ENCODE assay signal across 8 cellular contexts in the genomic region with DNA sequence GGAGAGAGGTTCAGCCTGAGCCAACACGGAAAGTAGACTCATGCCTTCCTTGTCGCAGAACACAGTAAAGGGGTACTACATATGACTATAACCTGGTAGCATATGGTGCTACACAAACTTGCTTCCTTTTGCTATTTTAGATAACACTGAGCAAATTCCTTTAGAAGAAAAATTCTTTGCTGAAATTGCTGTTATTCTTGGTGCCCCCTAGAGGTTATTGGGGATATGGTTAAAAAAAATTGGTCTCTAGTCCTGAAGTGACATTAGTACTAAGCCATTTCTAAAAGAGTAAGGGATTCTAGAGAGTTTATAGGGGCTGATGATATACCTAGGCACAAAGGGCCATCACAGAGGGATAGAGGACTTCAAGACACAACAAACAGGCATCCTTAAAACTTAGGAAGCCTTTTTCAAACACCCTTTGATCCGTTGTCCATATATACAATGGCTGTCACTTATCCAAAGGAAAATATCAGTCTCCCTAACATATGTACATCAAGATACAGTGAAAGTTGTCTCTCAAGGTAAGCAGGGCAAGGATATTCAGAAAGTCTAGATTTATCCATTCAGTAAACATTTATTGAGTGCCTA. TPM values are rescaled to one million over a fixed set of nuclear protein-coding genes. Genes with fewer than 3 reads are reported as not detected.
DNase-seq lines count a peak whose midpoint lies in the region; ATAC-seq and TF ChIP-seq lines count a peak whose summit lies in the region.

No MANE protein-coding gene starts in this region.

- peak; percentile 11 for DNase-seq in SKM-1 treated with dmso at 0.1 percent for 144 hours (lab: John Stamatoyannopoulos, UW; ENCODE audit: unreplicated experiment)
- no peak for DNase-seq in SKM-1 (lab: John Stamatoyannopoulos, UW; ENCODE audit: unreplicated experiment)
- DNase-seq in Karpas-422, result peak; percentile 72
- no peak for DNase-seq in endodermal cell
- DNase-seq in tibial nerve (ENCODE audit: low spot score in 2 of 2), result no peak
- DNase-seq in activated naive CD8-positive, alpha-beta T cell treated with anti-CD3 and anti-CD28 coated beads, Interleukin-2, amount 50 U/mL, for 24 hours, result no peak

- H3K27me3 ChIP-seq in Karpas-422 (ENCODE audit: low read length) (0 out of 2 replicates have a peak, but pooled peaks cover 2% of the 10 kb centered on the region), endodermal cell (ENCODE audit: control insufficient read depth, insufficient read depth, low read length, poor library complexity, severe bottlenecking) (peaks cover 4% of the 10 kb centered on the region), tibial nerve (no peaks in the 10 kb centered on the region)

- H3K9ac ChIP-seq in Karpas-422 (ENCODE audit: low read length), result no peak overlapping the region
- no peak overlapping the region for H3K9ac ChIP-seq in endodermal cell (ENCODE audit: extremely low read depth, low read length, poor library complexity, severe bottlenecking)

- H3K4me2 ChIP-seq in Karpas-422 (ENCODE audit: low read depth, low read length, poor library complexity, severe bottlenecking), result no peak overlapping the region

- H3K4me1 ChIP-seq in Karpas-422 (ENCODE audit: low read length) (no peaks in the 10 kb centered on the region), endodermal cell (ENCODE audit: control insufficient read depth, insufficient read depth, low read length) (peaks cover under 1% of the 10 kb centered on the region), tibial nerve (no peaks in the 10 kb centered on the region)

- H3K79me2 ChIP-seq in Karpas-422 (ENCODE audit: low read length), result no peaks in the 10 kb centered on the region

- TF ChIP-seq EP300 in tibial nerve (IDR thresholded peaks at IDR 0.05), result no peak

- no peaks in the 10 kb centered on the region for H3K36me3 ChIP-seq in Karpas-422 (ENCODE audit: insufficient read depth, low read length)
- H3K36me3 ChIP-seq in endodermal cell (ENCODE audit: control insufficient read depth, insufficient read depth, low read length), result no peaks in the 10 kb centered on the region
- no peaks in the 10 kb centered on the region for H3K36me3 ChIP-seq in tibial nerve

- H4K20me1 ChIP-seq in Karpas-422 (ENCODE audit: insufficient read depth, low read depth, low read length), result no peaks in the 10 kb centered on the region

- ATAC-seq in HG03025 (IDR thresholded peaks at IDR 0.05; ENCODE audit: low FRiP score, unreplicated experiment) (no peak), HG03196 (IDR thresholded peaks at IDR 0.05; ENCODE audit: unreplicated experiment) (no peak)
- ATAC-seq in activated naive CD8-positive, alpha-beta T cell treated with anti-CD3 and anti-CD28 coated beads, Interleukin-2, amount 50 U/mL, for 24 hours, result no peak

- no peak for TF ChIP-seq POLR2A in tibial nerve (IDR thresholded peaks at IDR 0.05)

- TF ChIP-seq CTCF in endodermal cell (conservative IDR thresholded peaks at IDR 0.05), result peak; percentile 81
- TF ChIP-seq CTCF in tibial nerve (IDR thresholded peaks at IDR 0.05), result peak; percentile 28 to 35 (median 31)

- H3K4me3 ChIP-seq in Karpas-422 (ENCODE audit: low read length) (no peak overlapping the region), endodermal cell (ENCODE audit: low read length) (no peak overlapping the region), tibial nerve (no peak overlapping the region)

- WGBS in endodermal cell (ENCODE audit: insufficient coverage in 1 of 2, insufficient read length in 1 of 2), 2 experiments, result 85 to 86% methylated on average over 3 of the region's 3 CpGs
- 61 to 76% methylated on average over 3 of the region's 3 CpGs for WGBS in tibial nerve, 2 donors

- no peaks in the 10 kb centered on the region for H3K9me3 Mint-ChIP-seq in endodermal cell
- no peaks in the 10 kb centered on the region for H3K9me3 Mint-ChIP-seq in activated naive CD8-positive, alpha-beta T cell treated with anti-CD3 and anti-CD28 coated beads, Interleukin-2, amount 50 U/mL, for 24 hours

- no peaks in the 10 kb centered on the region for H3K9me3 ChIP-seq in Karpas-422 (ENCODE audit: low read length)
- H3K9me3 ChIP-seq in endodermal cell (ENCODE audit: control insufficient read depth, low read length), result no peaks in the 10 kb centered on the region
- H3K9me3 ChIP-seq in tibial nerve, result no peaks in the 10 kb centered on the region

- H3K27ac ChIP-seq in Karpas-422 (ENCODE audit: low read length), result no peak overlapping the region
- no peak overlapping the region for H3K27ac ChIP-seq in endodermal cell (ENCODE audit: low read depth, low read length)
- H3K27ac ChIP-seq in tibial nerve, result no peak overlapping the region

- H3K27me3 Mint-ChIP-seq in endodermal cell (ENCODE audit: insufficient read depth), result peaks cover 17% of the 10 kb centered on the region
- H3K27me3 Mint-ChIP-seq in activated naive CD8-positive, alpha-beta T cell treated with anti-CD3 and anti-CD28 coated beads, Interleukin-2, amount 50 U/mL, for 24 hours, result no peaks in the 10 kb centered on the region

- H3K4me1 Mint-ChIP-seq in endodermal cell, result peaks cover 29% of the 10 kb centered on the region
- H3K4me1 Mint-ChIP-seq in activated naive CD8-positive, alpha-beta T cell treated with anti-CD3 and anti-CD28 coated beads, Interleukin-2, amount 50 U/mL, for 24 hours, result no peaks in the 10 kb centered on the region

- no peaks in the 10 kb centered on the region for H3K9me2 ChIP-seq in Karpas-422 (replicated peaks; ENCODE audit: insufficient read depth, low read length)

- H3K4me3 Mint-ChIP-seq in endodermal cell, result no peak overlapping the region
- no peak overlapping the region for H3K4me3 Mint-ChIP-seq in activated naive CD8-positive, alpha-beta T cell treated with anti-CD3 and anti-CD28 coated beads, Interleukin-2, amount 50 U/mL, for 24 hours

- no peak overlapping the region for H2AFZ ChIP-seq in Karpas-422 (ENCODE audit: low read length)

- no peak overlapping the region for H3K27ac Mint-ChIP-seq in endodermal cell
- H3K27ac Mint-ChIP-seq in activated naive CD8-positive, alpha-beta T cell treated with anti-CD3 and anti-CD28 coated beads, Interleukin-2, amount 50 U/mL, for 24 hours, result no peak overlapping the region

- H3K36me3 Mint-ChIP-seq in endodermal cell (ENCODE audit: low read depth), result no peaks in the 10 kb centered on the region
- H3K36me3 Mint-ChIP-seq in activated naive CD8-positive, alpha-beta T cell treated with anti-CD3 and anti-CD28 coated beads, Interleukin-2, amount 50 U/mL, for 24 hours (ENCODE audit: low read depth), result no peaks in the 10 kb centered on the region

RNA-seq across cellular contexts. Expression of gene HS6ST3, which starts 13.9 kb away (rescaled TPM):
- not detected in 2 replicates for total RNA-seq in Karpas-422 (2014; rRNA removed; shearing (Covaris generic); ENCODE audit: low replicate concordance)
- total RNA-seq in endodermal cell (1 to 10 TPM in 1 of 2 donors, under 1 TPM in 1; 0.84 to 1.1 TPM), tibial nerve (1 to 10 TPM in 1 of 4 donors, under 1 TPM in 3; 0.21 to 1.1 (median 0.79) TPM)
- 2.2 TPM for polyA plus RNA-seq in endodermal cell (2013, experiment 1 of 2)
- 2.1 TPM for polyA plus RNA-seq in endodermal cell (2013, experiment 2 of 2)

RNA-seq across cellular contexts. Expression of gene UGGT2, which starts 22.8 kb away (rescaled TPM):
- total RNA-seq in Karpas-422 (2014; rRNA removed; shearing (Covaris generic); ENCODE audit: low replicate concordance), result 39.6 and 73.1 TPM in 2 replicates
- total RNA-seq in endodermal cell (10 to 100 TPM; 37.2 to 40.9 TPM), tibial nerve (10 to 100 TPM; 47.7 to 62.4 (median 61.0) TPM)
- 36.0 TPM for polyA plus RNA-seq in endodermal cell (2013, experiment 1 of 2)
- polyA plus RNA-seq in endodermal cell (2013, experiment 2 of 2), result 33.1 TPM

Comparison
In these comparisons a context has a peak if more than half of its experiments do, and no peak if none do; other contexts are left out.
1. DNase-seq: peak in SKM-1 treated with dmso at 0.1 percent for 144 hours (single experiment) and Karpas-422 (single experiment); none in SKM-1 (single experiment), endodermal cell (single experiment), tibial nerve (0 of 2) and activated naive CD8-positive, alpha-beta T cell treated with anti-CD3 and anti-CD28 coated beads, Interleukin-2, amount 50 U/mL, for 24 hours (single experiment).